Comparison of ENCODE assay signal across 25 cellular contexts in the genomic region with DNA sequence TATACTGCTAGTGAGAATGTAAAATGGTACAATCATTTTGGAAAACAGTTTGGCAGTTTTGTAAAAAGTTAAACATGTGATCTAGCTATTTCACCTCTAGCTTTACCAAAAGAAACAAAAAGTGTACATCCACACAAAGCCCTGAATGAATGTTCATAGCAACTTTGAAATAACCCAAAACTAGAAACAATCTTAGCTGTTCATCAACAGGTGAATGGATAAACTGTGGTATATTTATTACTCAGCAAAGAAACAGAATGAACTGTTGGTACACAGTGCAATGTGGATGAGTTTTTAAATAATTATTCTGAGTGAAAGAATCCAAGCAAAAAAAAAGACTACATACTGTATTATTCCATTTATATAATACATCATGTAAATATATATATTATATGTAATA.
"Had no signal": no experiment of that assay in that cellular context is flagged by ENCODE, and none has a peak within 500 bp of the region (broad histone marks: within the 10 kb centered on the region; RNA-seq: fewer than 3 reads in every experiment).

No MANE protein-coding gene starts in this region.

- H3K9ac ChIP-seq: neural progenitor cell, parathyroid adenoma had no signal

- H3K27me3 Mint-ChIP-seq: naive B cell; progenitor cell of endocrine pancreas; stimulated activated naive B cell treated with anti-CD40 and anti-IgM and Interleukin-4, amounts not matched to agents 10 μg/mL and 1 μg/mL and 100 μg/mL, for 72 hours; stimulated activated naive CD8-positive, alpha-beta T cell treated with anti-CD3 and anti-CD28 coated beads, Interleukin-15, Interleukin-2, amounts not matched to agents 100 ng/mL and 50 ng/mL, for 24 hours had no signal

- H3K27ac ChIP-seq: foreskin keratinocyte, neural progenitor cell, parathyroid adenoma, thoracic aorta had no signal

- H3K36me3 ChIP-seq: neural progenitor cell, upper lobe of right lung, uterus had no signal

- H3K4me3 ChIP-seq: coronary artery, esophagus muscularis mucosa, mucosa of descending colon, neural progenitor cell, right lobe of liver, thoracic aorta, transverse colon, upper lobe of right lung, uterus had no signal

- ATAC-seq: foreskin keratinocyte; mucosa of descending colon; right lobe of liver; stimulated activated naive B cell treated with anti-CD40 and anti-IgM and Interleukin-4, amounts not matched to agents 10 μg/mL and 1 μg/mL and 100 μg/mL, for 72 hours; upper lobe of right lung had no signal

- H3K4me2 ChIP-seq: neural progenitor cell had no signal

- H3K4me1 ChIP-seq: foreskin keratinocyte, neural progenitor cell, uterus had no signal

- H3K4me3 Mint-ChIP-seq: immature natural killer cell; mesothelial cell of epicardium; naive B cell; nephron; neural progenitor cell; stimulated activated naive B cell treated with anti-CD40 and anti-IgM and Interleukin-4, amounts not matched to agents 10 μg/mL and 1 μg/mL and 100 μg/mL, for 72 hours; stimulated activated naive CD8-positive, alpha-beta T cell treated with anti-CD3 and anti-CD28 coated beads, Interleukin-15, Interleukin-2, amounts not matched to agents 100 ng/mL and 50 ng/mL, for 24 hours had no signal

- DNase-seq: dermis blood vessel endothelial cell; effector memory CD4-positive, alpha-beta T cell; foreskin keratinocyte; hypothalamus; immature natural killer cell; mesenchymal stem cell; mucosa of descending colon; naive B cell; right lobe of liver; small intestine; stimulated activated CD4-positive, alpha-beta T cell treated with anti-CD3 and anti-CD28 coated beads, Interleukin-15, amount 100 ng/mL, for 24 hours; stimulated activated CD4-positive, alpha-beta T cell treated with anti-CD3 and anti-CD28 coated beads, Interleukin-2, amount 100 ng/mL, for 48 hours; stimulated activated naive B cell treated with anti-CD40 and anti-IgM and Interleukin-4, amounts not matched to agents 10 μg/mL and 1 μg/mL and 100 μg/mL, for 72 hours; transverse colon; upper lobe of right lung; uterus had no signal

- H2AFZ ChIP-seq: neural progenitor cell, parathyroid adenoma had no signal

- H3K27me3 ChIP-seq: esophagus muscularis mucosa, foreskin keratinocyte, neural progenitor cell, right lobe of liver, transverse colon, upper lobe of right lung, uterus had no signal

- H3K9me3 ChIP-seq: right lobe of liver, thoracic aorta, transverse colon, upper lobe of right lung, uterus had no signal

- H3K27ac Mint-ChIP-seq: immature natural killer cell, mesothelial cell of epicardium, nephron, neural progenitor cell, progenitor cell of endocrine pancreas had no signal
